ENCODE assay signal across 8 cellular contexts in genomic region chr17:75034236-75034908, GRCh38. TPM values are rescaled to one million over a fixed set of nuclear protein-coding genes. Genes with fewer than 3 reads are reported as not detected.
A peak's percentile ranks its signal among the peaks of the same experiment; 100 is the strongest.
DNase-seq lines count a peak whose midpoint lies in the region; ATAC-seq and TF ChIP-seq lines count a peak whose summit lies in the region.

No MANE protein-coding gene starts in this region.

- H3K4me1 ChIP-seq in suprapubic skin: peaks cover 46% of the 10 kb centered on the region

- WGBS in suprapubic skin: 7% methylated on average over 14 of the region's 43 CpGs

- TF ChIP-seq CTCF in glutamatergic neuron (IDR thresholded peaks at IDR 0.05; ENCODE audit: partially characterized antibody, unreplicated experiment) (no peak), omental fat pad (IDR thresholded peaks at IDR 0.05) (no peak), suprapubic skin (IDR thresholded peaks at IDR 0.05) (no peak)

- peaks cover 17% of the 10 kb centered on the region for H3K36me3 ChIP-seq in suprapubic skin

- no peaks in the 10 kb centered on the region for H3K27me3 ChIP-seq in suprapubic skin

- no peak for TF ChIP-seq POLR2A in suprapubic skin (IDR thresholded peaks at IDR 0.05)

- peaks cover 8 to 10% of the 10 kb centered on the region in 2 donors for H3K36me3 Mint-ChIP-seq in activated naive CD4-positive, alpha-beta T cell treated with anti-CD3 and anti-CD28 coated beads, Interleukin-2, amount 50 U/mL, for 72 hours
- peaks cover 5% of the 10 kb centered on the region for H3K36me3 Mint-ChIP-seq in glutamatergic neuron (ENCODE audit: unreplicated experiment)

- peaks cover 3% of the 10 kb centered on the region for H3K4me1 Mint-ChIP-seq in glutamatergic neuron (ENCODE audit: low read depth, unreplicated experiment)

- DNase-seq in DMS79 treated with DMSO at 0.1 percent for 48 hours (lab: John Stamatoyannopoulos, UW): peak; percentile 47
- DNase-seq in HCEC 1CT: peak; percentile 80
- DNase-seq in NCI-H1092 (lab: John Stamatoyannopoulos, UW): peak; percentile 87
- DNase-seq in activated naive CD4-positive, alpha-beta T cell treated with anti-CD3 and anti-CD28 coated beads, Interleukin-2, amount 50 U/mL, for 72 hours (ENCODE audit: low spot score in 2 of 2): peak; percentile 91 to 95
- DNase-seq in glutamatergic neuron: peak; percentile 92
- DNase-seq in omental fat pad (ENCODE audit: low spot score): peak; percentile 86
- peak; percentile 90 to 92 for DNase-seq in suprapubic skin (ENCODE audit: low spot score in 2 of 2)

- H3K9me3 ChIP-seq in suprapubic skin: no peaks in the 10 kb centered on the region

- ATAC-seq in SK-N-SH treated with all-trans-retinoic acid at 6 μM for 48 hours (peak; percentile 58), omental fat pad (ENCODE audit: low FRiP score) (peak; percentile 64)
- peak; percentile 67 to 70 for ATAC-seq in activated naive CD4-positive, alpha-beta T cell treated with anti-CD3 and anti-CD28 coated beads, Interleukin-2, amount 50 U/mL, for 72 hours

- peak overlapping the region; percentile 97 to 100 for H3K27ac Mint-ChIP-seq in activated naive CD4-positive, alpha-beta T cell treated with anti-CD3 and anti-CD28 coated beads, Interleukin-2, amount 50 U/mL, for 72 hours
- H3K27ac Mint-ChIP-seq in glutamatergic neuron (ENCODE audit: unreplicated experiment): peak overlapping the region; percentile 95

- no peaks in the 10 kb centered on the region for H3K9me3 Mint-ChIP-seq in activated naive CD4-positive, alpha-beta T cell treated with anti-CD3 and anti-CD28 coated beads, Interleukin-2, amount 50 U/mL, for 72 hours
- H3K9me3 Mint-ChIP-seq in glutamatergic neuron (ENCODE audit: unreplicated experiment): peaks cover 35% of the 10 kb centered on the region

- H3K4me3 ChIP-seq in suprapubic skin: peak overlapping the region; percentile 59

- H3K27ac ChIP-seq in suprapubic skin: peak overlapping the region; percentile 85

- H3K27me3 Mint-ChIP-seq in glutamatergic neuron (ENCODE audit: unreplicated experiment): peaks cover 37% of the 10 kb centered on the region

- peak overlapping the region; percentile 97 for H3K4me3 Mint-ChIP-seq in glutamatergic neuron (ENCODE audit: unreplicated experiment)

- TF ChIP-seq EP300 in suprapubic skin (IDR thresholded peaks at IDR 0.05): no peak

TF ChIP-seq in SK-N-SH treated with all-trans-retinoic acid at 6 μM for 48 hours, 23 proteins besides CTCF, POLR2A, EP300 and RAD21:
- TF ChIP-seq ISL1 (CRISPR knock-in tag; IDR thresholded peaks at IDR 0.05) (no peak), CSDC2 (CRISPR knock-in tag; IDR thresholded peaks at IDR 0.05) (0 out of 2 replicates have a peak, but pooled peaks have one; percentile 31), ZNF70 (CRISPR knock-in tag; IDR thresholded peaks at IDR 0.05) (no peak), SNAI2 (CRISPR knock-in tag; IDR thresholded peaks at IDR 0.05) (no peak), POU6F1 (CRISPR knock-in tag; IDR thresholded peaks at IDR 0.05; ENCODE audit: borderline replicate concordance, low read depth) (no peak), CREB5 (CRISPR knock-in tag; IDR thresholded peaks at IDR 0.05; ENCODE audit: low read depth) (0 out of 2 replicates have a peak, but pooled peaks have one; percentile 3), ARNTL (CRISPR knock-in tag; IDR thresholded peaks at IDR 0.05; ENCODE audit: borderline replicate concordance, low read depth) (no peak), ZNF565 (CRISPR knock-in tag; conservative IDR thresholded peaks at IDR 0.05; ENCODE audit: low read depth) (peak; percentile 46; the same call in 1 of the 2 replicates)

RNA-seq across cellular contexts. Expression of gene ATP5PD, which starts 12.4 kb away (rescaled TPM):
- total RNA-seq in activated naive CD4-positive, alpha-beta T cell treated with anti-CD3 and anti-CD28 coated beads, Interleukin-2, amount 50 U/mL, for 72 hours: 100 to 1,000 TPM; 193 to 218 TPM
- total RNA-seq in glutamatergic neuron (ENCODE audit: unreplicated experiment) (139 TPM), omental fat pad (100 to 1,000 TPM; 159 to 394 (median 233) TPM), suprapubic skin (100 to 1,000 TPM; 167 to 312 (median 272) TPM)

RNA-seq across cellular contexts. Expression of gene KCTD2, which starts 12.7 kb away (rescaled TPM):
- total RNA-seq in activated naive CD4-positive, alpha-beta T cell treated with anti-CD3 and anti-CD28 coated beads, Interleukin-2, amount 50 U/mL, for 72 hours: 10 to 100 TPM; 17.4 to 19.4 TPM
- total RNA-seq in glutamatergic neuron (ENCODE audit: unreplicated experiment): 23.4 TPM
- 10 to 100 TPM; 23.6 to 46.1 (median 34.6) TPM for total RNA-seq in omental fat pad
- 10 to 100 TPM; 25.3 to 37.7 (median 31.3) TPM for total RNA-seq in suprapubic skin

RNA-seq across cellular contexts. Expression of gene MRPL58, which starts 21.9 kb away (rescaled TPM):
- total RNA-seq in activated naive CD4-positive, alpha-beta T cell treated with anti-CD3 and anti-CD28 coated beads, Interleukin-2, amount 50 U/mL, for 72 hours: 10 to 100 TPM; 29.8 to 48.1 TPM
- 22.2 TPM for total RNA-seq in glutamatergic neuron (ENCODE audit: unreplicated experiment)
- total RNA-seq in omental fat pad: 10 to 100 TPM; 28.0 to 48.5 (median 42.6) TPM
- total RNA-seq in suprapubic skin: 10 to 100 TPM; 20.2 to 68.2 (median 46.7) TPM

RNA-seq across cellular contexts. Expression of gene CDR2L, which starts 46.9 kb away (rescaled TPM):
- total RNA-seq in activated naive CD4-positive, alpha-beta T cell treated with anti-CD3 and anti-CD28 coated beads, Interleukin-2, amount 50 U/mL, for 72 hours: 1 to 10 TPM; 1.5 TPM
- total RNA-seq in glutamatergic neuron (ENCODE audit: unreplicated experiment) (59.4 TPM), omental fat pad (10 to 100 TPM in 2 of 4 donors, 1 to 10 TPM in 2; 8.5 to 23.2 (median 10.1) TPM), suprapubic skin (1 to 10 TPM; 5.6 to 8.6 (median 6.9) TPM)

RNA-seq across cellular contexts. Expression of gene SLC16A5, which starts 53.4 kb away (rescaled TPM):
- 10 to 100 TPM in 1 of 2 donors, 1 to 10 TPM in 1; 6.0 to 10.9 TPM for total RNA-seq in activated naive CD4-positive, alpha-beta T cell treated with anti-CD3 and anti-CD28 coated beads, Interleukin-2, amount 50 U/mL, for 72 hours
- total RNA-seq in glutamatergic neuron (ENCODE audit: unreplicated experiment): 1.1 TPM
- 10 to 100 TPM; 12.0 to 22.7 (median 16.4) TPM for total RNA-seq in omental fat pad
- 10 to 100 TPM; 59.1 to 93.3 (median 61.4) TPM for total RNA-seq in suprapubic skin

Comparison
In these comparisons a context has a peak if more than half of its experiments do, and no peak if none do; other contexts are left out.
1. Peak in every context shown above with its lines: DNase-seq, ATAC-seq, H3K4me3 ChIP-seq and H3K27ac ChIP-seq.